ENCODE assay signal across 8 cellular contexts in the genomic region with DNA sequence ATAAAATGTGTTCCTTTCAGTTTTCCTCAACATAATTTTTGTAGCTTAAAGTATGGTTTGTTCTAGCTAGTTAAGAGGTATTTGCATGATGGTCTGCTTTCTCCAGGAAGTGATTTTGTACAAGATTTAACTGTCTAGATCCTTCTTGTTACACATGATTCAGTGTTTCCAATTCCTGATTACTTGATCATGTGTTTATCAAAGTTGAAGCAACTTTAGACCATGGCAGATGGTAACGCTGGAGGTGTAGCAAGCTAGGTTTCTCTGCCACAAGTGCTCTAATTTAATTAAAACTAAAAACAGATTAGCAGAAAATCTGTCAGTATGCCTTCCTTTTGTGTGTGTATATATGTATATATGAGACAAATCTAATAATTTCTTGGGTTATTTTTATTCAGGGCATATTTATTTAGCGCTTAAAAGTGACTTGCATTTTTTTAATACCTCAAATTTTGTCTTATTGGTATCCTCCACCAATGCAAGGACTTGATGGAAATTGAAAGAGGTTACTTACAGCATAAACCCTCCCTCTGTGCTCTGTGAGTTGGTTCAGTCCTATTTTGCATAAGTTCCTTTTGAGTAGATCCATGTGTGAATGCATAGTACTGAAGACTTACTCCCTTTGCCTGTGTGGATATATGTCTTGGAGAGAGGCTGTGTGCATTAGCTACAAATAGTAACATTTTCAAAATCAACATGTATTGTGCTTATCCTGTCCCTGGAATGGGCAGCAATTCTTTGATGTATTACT.
DNase-seq lines count a peak whose midpoint lies in the region; ATAC-seq and TF ChIP-seq lines count a peak whose summit lies in the region.

No MANE protein-coding gene starts in this region.

- peak overlapping the region; percentile 69; the same call in 1 of the 2 replicates for H3K9ac ChIP-seq in SK-N-SH
- H3K9ac ChIP-seq in iPS-18a (ENCODE audit: low read length), result peak overlapping the region; percentile 48

- H3K9me3 Mint-ChIP-seq in endothelial cell (ENCODE audit: unreplicated experiment), result no peaks in the 10 kb centered on the region

- TF ChIP-seq CTCF in SK-N-SH (IDR thresholded peaks at IDR 0.05) (no peak), endothelial cell (IDR thresholded peaks at IDR 0.05; ENCODE audit: unreplicated experiment) (no peak)

- no peaks in the 10 kb centered on the region for H3K9me2 ChIP-seq in SK-N-SH

- CTCF ChIA-PET in SK-N-SH (lab: Yijun Ruan, JAX), result interaction anchor here (0.6 to 6.9 kb wide), 10 partner anchors 9 to 963 kb away, joined by 3 to 33 read pairs (median 3); no protein-coding TSS in a partner anchor

- 0 out of 2 replicates have a peak, but pooled peaks cover under 1% of the 10 kb centered on the region for H4K20me1 ChIP-seq in SK-N-SH (ENCODE audit: insufficient read depth)

- peaks cover 21% of the 10 kb centered on the region for H3K4me1 Mint-ChIP-seq in endothelial cell (ENCODE audit: unreplicated experiment)

- POLR2A ChIA-PET in SK-N-SH (lab: Yijun Ruan, JAX), result no interaction called here

- peaks cover 48% of the 10 kb centered on the region for H3F3A ChIP-seq in SK-N-SH (replicated peaks; ENCODE audit: insufficient read depth)

- H3K9me3 ChIP-seq in SK-N-SH (no peaks in the 10 kb centered on the region), iPS-18a (ENCODE audit: control insufficient read depth, low read depth, low read length) (no peaks in the 10 kb centered on the region)

- peak overlapping the region; percentile 58 for H3K4me2 ChIP-seq in SK-N-SH

- H3K27ac Mint-ChIP-seq in endothelial cell (ENCODE audit: unreplicated experiment), result no peak overlapping the region

- H3K36me3 ChIP-seq in SK-N-SH (replicated peaks in 1 of 2; ENCODE audit: control insufficient read depth in 1 of 2, insufficient read depth in 2 of 2, low read length in 1 of 2) (no peaks in the 10 kb centered on the region), iPS-18a (ENCODE audit: control insufficient read depth, low read depth, low read length) (no peaks in the 10 kb centered on the region)

- H3K27me3 ChIP-seq in SK-N-SH (ENCODE audit: insufficient read depth) (no peaks in the 10 kb centered on the region), iPS-18a (ENCODE audit: control insufficient read depth, insufficient read depth, low read length) (no peaks in the 10 kb centered on the region)

- peaks cover 87% of the 10 kb centered on the region for H3K79me2 ChIP-seq in SK-N-SH (ENCODE audit: insufficient read depth)

- peak overlapping the region; percentile 50 to 59 for H3K4me3 ChIP-seq in SK-N-SH (ENCODE audit: low read depth in 2 of 2, low read length in 1 of 2)
- H3K4me3 ChIP-seq in iPS-18a (ENCODE audit: low read length), result peak overlapping the region; percentile 77

- DNase-seq in CMK (ENCODE audit: low read depth) (peak; percentile 24), MV-4-11 (lab: John Stamatoyannopoulos, UW) (peak; percentile 50), SK-N-SH (peak; percentile 27), ureter (ENCODE audit: low spot score) (no peak), endothelial cell (ENCODE audit: low spot score) (no peak), islet precursor cell (no peak)

- TF ChIP-seq EP300 in SK-N-SH (IDR thresholded peaks at IDR 0.05; ENCODE audit: borderline replicate concordance in 1 of 2, low read depth in 1 of 2, low read length in 1 of 2), result peak in 1 of 2 experiments; percentile 26; a peak in 1 of 4 replicates

- H3K36me3 Mint-ChIP-seq in endothelial cell (ENCODE audit: low read depth, unreplicated experiment), result no peaks in the 10 kb centered on the region

- no peak overlapping the region for H3K4me3 Mint-ChIP-seq in endothelial cell (ENCODE audit: unreplicated experiment)

- peaks cover 2% of the 10 kb centered on the region for H3K27me3 Mint-ChIP-seq in endothelial cell (ENCODE audit: unreplicated experiment)

- no peak for ATAC-seq in HG02870 (IDR thresholded peaks at IDR 0.05; ENCODE audit: unreplicated experiment)

- H3K27ac ChIP-seq in SK-N-SH (ENCODE audit: low read depth in 2 of 2, low read length in 1 of 2) (peak overlapping the region; percentile 89 to 90), iPS-18a (ENCODE audit: low read length) (peak overlapping the region; percentile 73)

- WGBS in SK-N-SH (ENCODE audit: low lambda C conversion rate), result 25% methylated on average over 2 of the region's 2 CpGs

- no peak overlapping the region for H2AFZ ChIP-seq in SK-N-SH (ENCODE audit: low read depth)

- no peak for TF ChIP-seq RAD21 in SK-N-SH (IDR thresholded peaks at IDR 0.05; ENCODE audit: low read length)

- H3K4me1 ChIP-seq in SK-N-SH (ENCODE audit: control insufficient read depth in 1 of 2, insufficient read depth in 2 of 2, low read depth in 1 of 2, low read length in 1 of 2) (peaks cover 32 to 35% of the 10 kb centered on the region in 2 experiments; a peak in 3 of 4 replicates), iPS-18a (ENCODE audit: control insufficient read depth, low read depth, low read length) (peaks cover 61% of the 10 kb centered on the region)

TF ChIP-seq in SK-N-SH, 30 proteins besides CTCF, POLR2A, EP300 and RAD21:
- TF ChIP-seq FOXJ3 (CRISPR knock-in tag; IDR thresholded peaks at IDR 0.05) (no peak), TAF1 (IDR thresholded peaks at IDR 0.05; ENCODE audit: borderline replicate concordance, low read depth, low read length) (peak; percentile 44; the same call in 1 of the 2 replicates), POLR2AphosphoS5 (IDR thresholded peaks at IDR 0.05; ENCODE audit: low read depth, low read length) (peak; percentile 66; the same call in 1 of the 2 replicates), MXI1 (IDR thresholded peaks at IDR 0.05; ENCODE audit: low read depth, low read length) (peak; percentile 71; the same call in 1 of the 2 replicates)
- TF ChIP-seq, protein P1, sequence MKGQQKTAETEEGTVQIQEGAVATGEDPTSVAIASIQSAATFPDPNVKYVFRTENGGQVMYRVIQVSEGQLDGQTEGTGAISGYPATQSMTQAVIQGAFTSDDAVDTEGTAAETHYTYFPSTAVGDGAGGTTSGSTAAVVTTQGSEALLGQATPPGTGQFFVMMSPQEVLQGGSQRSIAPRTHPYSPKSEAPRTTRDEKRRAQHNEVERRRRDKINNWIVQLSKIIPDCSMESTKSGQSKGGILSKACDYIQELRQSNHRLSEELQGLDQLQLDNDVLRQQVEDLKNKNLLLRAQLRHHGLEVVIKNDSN (IDR thresholded peaks at IDR 0.05; ENCODE audit: borderline replicate concordance, low read depth), result no peak
- TF ChIP-seq, protein P2, sequence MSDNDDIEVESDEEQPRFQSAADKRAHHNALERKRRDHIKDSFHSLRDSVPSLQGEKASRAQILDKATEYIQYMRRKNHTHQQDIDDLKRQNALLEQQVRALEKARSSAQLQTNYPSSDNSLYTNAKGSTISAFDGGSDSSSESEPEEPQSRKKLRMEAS (IDR thresholded peaks at IDR 0.05; ENCODE audit: low read depth), result no peak

Comparison
In these comparisons a context has a peak if more than half of its experiments do, and no peak if none do; other contexts are left out.
1. DNase-seq: peak in CMK (single experiment), MV-4-11 (single experiment) and SK-N-SH (single experiment); none in ureter (single experiment), endothelial cell (single experiment) and islet precursor cell (single experiment).